22 cellular contexts compared by ENCODE assay signal in genomic region chr3:128198313-128198712, GRCh38. TPM values are rescaled to one million over a fixed set of nuclear protein-coding genes. Genes with fewer than 3 reads are reported as not detected.
DNase-seq lines count a peak whose midpoint lies in the region; ATAC-seq, FAIRE-seq and TF ChIP-seq lines count a peak whose summit lies in the region.
"Had no signal": no experiment of that assay in that cellular context is flagged by ENCODE, and none has a peak within 500 bp of the region (broad histone marks: within the 10 kb centered on the region; RNA-seq: fewer than 3 reads in every experiment).

No MANE protein-coding gene starts in this region.

- H3K4me1 ChIP-seq in CD4-positive, CD25-positive, alpha-beta regulatory T cell (ENCODE audit: control insufficient read depth, insufficient read depth, low read length, poor library complexity, severe bottlenecking) = no peaks in the 10 kb centered on the region
- H3K4me1 ChIP-seq in CD8-positive, alpha-beta T cell (ENCODE audit: insufficient read depth, low read length) = no peaks in the 10 kb centered on the region
- no peaks in the 10 kb centered on the region for H3K4me1 ChIP-seq in GM12878 (ENCODE audit: control insufficient read depth, insufficient read depth, low read length)
- no peaks in the 10 kb centered on the region for H3K4me1 ChIP-seq in naive thymus-derived CD4-positive, alpha-beta T cell (ENCODE audit: control insufficient read depth in 2 of 2, insufficient read depth in 2 of 2, low read length in 2 of 2)

- BruUV-seq in GM12878 (replicated peaks; lab: Mats Ljungman, UMichigan) = no TSS peak

- SMC1A ChIA-PET in GM12878 (lab: Charles Lee; ENCODE audit: uncharacterized antibody, unreplicated experiment) = interaction anchor here (1.0 kb wide), 1 partner anchor 54 kb away, joined by 3 read pairs; no protein-coding TSS in a partner anchor

- no peak overlapping the region for H3K9ac ChIP-seq in GM12878 (ENCODE audit: control insufficient read depth, insufficient read depth, low read length)
- H3K9ac ChIP-seq: SK-N-SH had no signal

- TF ChIP-seq CTCF in CD8-positive, alpha-beta T cell (IDR thresholded peaks at IDR 0.05) = no peak
- no peak for TF ChIP-seq CTCF in GM12878 (IDR thresholded peaks at IDR 0.05 in 2 of 3, conservative IDR thresholded peaks at IDR 0.05 in 1 of 3; ENCODE audit: control insufficient read depth in 2 of 3, extremely low read depth in 1 of 3, insufficient read depth in 1 of 3, low read depth in 3 of 3, low read length in 3 of 3)

- ATAC-seq in CD4-positive, CD25-positive, alpha-beta regulatory T cell (ENCODE audit: low read depth in 2 of 2) = no peak
- no peak for ATAC-seq in CD8-positive, alpha-beta T cell
- ATAC-seq in GM12878 = no peak
- no peak for ATAC-seq in naive thymus-derived CD4-positive, alpha-beta T cell

- in situ Hi-C loops in GM12878 (cut with MboI) = no loop called here

- 60% methylated on average over 1 of the region's 1 CpG for WGBS in GM12878 (ENCODE audit: insufficient coverage, insufficient replicate concordance, low lambda C conversion rate, missing lambda C conversion rate)

- H3K27ac ChIP-seq in CD4-positive, CD25-positive, alpha-beta regulatory T cell (ENCODE audit: insufficient read depth, low read length, poor library complexity, severe bottlenecking) = no peak overlapping the region
- no peak overlapping the region for H3K27ac ChIP-seq in CD8-positive, alpha-beta T cell (ENCODE audit: low read depth, low read length)
- H3K27ac ChIP-seq in GM12878 (ENCODE audit: control insufficient read depth, insufficient read depth) = no peak overlapping the region
- no peak overlapping the region for H3K27ac ChIP-seq in naive thymus-derived CD4-positive, alpha-beta T cell (ENCODE audit: low read depth, low read length)
- H3K27ac ChIP-seq: cardiac muscle cell, HL-60, testis had no signal

- H3K27ac Mint-ChIP-seq in CD4-positive, CD25-positive, alpha-beta regulatory T cell = peak overlapping the region in 2 of 3 donors; percentile 31 to 67
- peak overlapping the region; percentile 55 for H3K27ac Mint-ChIP-seq in CD8-positive, alpha-beta T cell
- H3K27ac Mint-ChIP-seq in naive thymus-derived CD4-positive, alpha-beta T cell = peak overlapping the region in 8 of 9 donors; percentile 1 to 88 (median 62)
- H3K27ac Mint-ChIP-seq: IgD-negative memory B cell; stimulated activated naive B cell treated with anti-CD40 and anti-IgM and Interleukin-4, amounts not matched to agents 10 μg/mL and 1 μg/mL and 100 μg/mL, for 72 hours had no signal

- no peak overlapping the region for H3K4me2 ChIP-seq in GM12878 (ENCODE audit: control insufficient read depth, insufficient read depth)
- H3K4me2 ChIP-seq: SK-N-SH had no signal

- no peaks in the 10 kb centered on the region for H3K79me2 ChIP-seq in GM12878 (ENCODE audit: control insufficient read depth, insufficient read depth, low read length)

- TF ChIP-seq POLR2A in GM12878 (IDR thresholded peaks at IDR 0.05; ENCODE audit: low read depth, low read length) = no peak

- H3K4me3 Mint-ChIP-seq in CD4-positive, CD25-positive, alpha-beta regulatory T cell = no peak overlapping the region
- H3K4me3 Mint-ChIP-seq in CD8-positive, alpha-beta T cell = no peak overlapping the region
- peak overlapping the region in 4 of 10 donors; percentile 12 to 43 (median 28) for H3K4me3 Mint-ChIP-seq in naive thymus-derived CD4-positive, alpha-beta T cell
- H3K4me3 Mint-ChIP-seq: IgD-negative memory B cell; stimulated activated naive B cell treated with anti-CD40 and anti-IgM and Interleukin-4, amounts not matched to agents 10 μg/mL and 1 μg/mL and 100 μg/mL, for 72 hours had no signal

- H3K4me3 ChIP-seq in CD4-positive, CD25-positive, alpha-beta regulatory T cell (ENCODE audit: low read depth, low read length) = no peak overlapping the region
- no peak overlapping the region for H3K4me3 ChIP-seq in CD8-positive, alpha-beta T cell (ENCODE audit: low read depth, low read length)
- no peak overlapping the region for H3K4me3 ChIP-seq in GM12878
- no peak overlapping the region for H3K4me3 ChIP-seq in naive thymus-derived CD4-positive, alpha-beta T cell (ENCODE audit: low read length)
- H3K4me3 ChIP-seq: cardiac muscle cell, lung, testis had no signal

- CTCF ChIA-PET in CD8-positive, alpha-beta T cell (lab: Charles Lee) = no interaction called here
- CTCF ChIA-PET in GM12878 (lab: Yijun Ruan, JAX) = interaction anchor here (0.6 to 1.2 kb wide), 2 partner anchors 13 to 71 kb away, joined by 3 read pairs; no protein-coding TSS in a partner anchor
- CTCF ChIA-PET in naive thymus-derived CD4-positive, alpha-beta T cell (lab: Charles Lee) = interaction anchor here (0.7 kb wide), 1 partner anchor 19 kb away, joined by 3 read pairs; no protein-coding TSS in a partner anchor

- no peaks in the 10 kb centered on the region for H4K20me1 ChIP-seq in GM12878 (ENCODE audit: control insufficient read depth, insufficient read depth)

- H3K9me3 Mint-ChIP-seq in CD4-positive, CD25-positive, alpha-beta regulatory T cell = no peaks in the 10 kb centered on the region
- H3K9me3 Mint-ChIP-seq in CD8-positive, alpha-beta T cell = no peaks in the 10 kb centered on the region
- H3K9me3 Mint-ChIP-seq in naive thymus-derived CD4-positive, alpha-beta T cell = no peaks in the 10 kb centered on the region
- H3K9me3 Mint-ChIP-seq: IgD-negative memory B cell; stimulated activated naive B cell treated with anti-CD40 and anti-IgM and Interleukin-4, amounts not matched to agents 10 μg/mL and 1 μg/mL and 100 μg/mL, for 72 hours had no signal

- peaks cover 7% of the 10 kb centered on the region for H3K36me3 ChIP-seq in CD4-positive, CD25-positive, alpha-beta regulatory T cell (ENCODE audit: control insufficient read depth, insufficient read depth, low read length)
- no peaks in the 10 kb centered on the region for H3K36me3 ChIP-seq in CD8-positive, alpha-beta T cell (ENCODE audit: insufficient read depth, low read length)
- H3K36me3 ChIP-seq in GM12878 (ENCODE audit: control insufficient read depth in 2 of 2, insufficient read depth in 2 of 2, low read length in 1 of 2) = no peaks in the 10 kb centered on the region; a peak in 1 of 4 replicates
- H3K36me3 ChIP-seq in naive thymus-derived CD4-positive, alpha-beta T cell (ENCODE audit: control insufficient read depth in 2 of 3, insufficient read depth in 3 of 3, low read length in 3 of 3) = peaks cover 0 to 3% (median 0%) of the 10 kb centered on the region in 3 experiments
- H3K36me3 ChIP-seq: cardiac muscle cell had no signal

- RAD21 ChIA-PET in GM12878 (lab: Charles Lee; ENCODE audit: unreplicated experiment) = no interaction called here

- TF ChIP-seq RAD21 in GM12878 (IDR thresholded peaks at IDR 0.05; ENCODE audit: insufficient read depth, low read depth, low read length) = no peak

- peak; percentile 27 for FAIRE-seq in GM12878 (lab: Jason Lieb, UNC)

- peaks cover 17% of the 10 kb centered on the region for H3K36me3 Mint-ChIP-seq in CD4-positive, CD25-positive, alpha-beta regulatory T cell
- peaks cover 36% of the 10 kb centered on the region for H3K36me3 Mint-ChIP-seq in CD8-positive, alpha-beta T cell
- peaks cover 3 to 48% (median 8%) of the 10 kb centered on the region in 5 donors for H3K36me3 Mint-ChIP-seq in naive thymus-derived CD4-positive, alpha-beta T cell

- H3K27me3 ChIP-seq in CD4-positive, CD25-positive, alpha-beta regulatory T cell (ENCODE audit: control insufficient read depth, insufficient read depth, low read length) = no peaks in the 10 kb centered on the region
- no peaks in the 10 kb centered on the region for H3K27me3 ChIP-seq in CD8-positive, alpha-beta T cell (ENCODE audit: insufficient read depth, low read length)
- no peaks in the 10 kb centered on the region for H3K27me3 ChIP-seq in GM12878 (replicated peaks in 1 of 2; ENCODE audit: control insufficient read depth in 2 of 2, insufficient read depth in 2 of 2, low read length in 1 of 2)
- no peaks in the 10 kb centered on the region for H3K27me3 ChIP-seq in naive thymus-derived CD4-positive, alpha-beta T cell (ENCODE audit: control insufficient read depth in 2 of 2, insufficient read depth in 2 of 2, low read length in 2 of 2)
- H3K27me3 ChIP-seq: cardiac muscle cell, testis had no signal

- POLR2A ChIA-PET in CD8-positive, alpha-beta T cell (lab: Charles Lee) = no interaction called here
- POLR2A ChIA-PET in GM12878 (lab: Charles Lee) = interaction anchor here (0.5 kb wide), 1 partner anchor 407 kb away, joined by 3 read pairs; no protein-coding TSS in a partner anchor
- POLR2A ChIA-PET in naive thymus-derived CD4-positive, alpha-beta T cell (lab: Charles Lee) = no interaction called here

- no peak overlapping the region for H2AFZ ChIP-seq in GM12878 (ENCODE audit: control insufficient read depth, low read depth, low read length)

- intact Hi-C loops in CD8-positive, alpha-beta T cell (cut with DNase I, micrococcal nuclease) = no loop called here
- intact Hi-C loops in GM12878 (cut with micrococcal nuclease; ENCODE audit: unreplicated experiment) = no loop called here
- intact Hi-C loops in naive thymus-derived CD4-positive, alpha-beta T cell (cut with micrococcal nuclease) = no loop called here

- H3K4me1 Mint-ChIP-seq in CD4-positive, CD25-positive, alpha-beta regulatory T cell = peaks cover 0 to 19% (median 12%) of the 10 kb centered on the region in 4 donors
- H3K4me1 Mint-ChIP-seq in CD8-positive, alpha-beta T cell (ENCODE audit: low read depth) = peaks cover 10% of the 10 kb centered on the region
- H3K4me1 Mint-ChIP-seq in naive thymus-derived CD4-positive, alpha-beta T cell = peaks cover 7 to 36% (median 16%) of the 10 kb centered on the region in 7 donors

- no peaks in the 10 kb centered on the region for H3K9me3 ChIP-seq in CD4-positive, CD25-positive, alpha-beta regulatory T cell (ENCODE audit: control insufficient read depth in 2 of 2, low read length in 2 of 2)
- H3K9me3 ChIP-seq in CD8-positive, alpha-beta T cell (ENCODE audit: low read length) = no peaks in the 10 kb centered on the region
- H3K9me3 ChIP-seq in GM12878 (replicated peaks; ENCODE audit: control insufficient read depth, insufficient read depth, low read length) = no peaks in the 10 kb centered on the region
- H3K9me3 ChIP-seq in naive thymus-derived CD4-positive, alpha-beta T cell (ENCODE audit: control insufficient read depth in 2 of 3, low read length in 3 of 3) = no peaks in the 10 kb centered on the region
- H3K9me3 ChIP-seq: SK-N-SH, testis had no signal

- TF ChIP-seq EP300 in GM12878 (IDR thresholded peaks at IDR 0.05; ENCODE audit: borderline replicate concordance in 1 of 2, control insufficient read depth in 1 of 2, low read depth in 2 of 2, low read length in 2 of 2) = no peak

- no peak for DNase-seq in CD4-positive, CD25-positive, alpha-beta regulatory T cell
- no peak for DNase-seq in CD8-positive, alpha-beta T cell
- DNase-seq in GM12878 (ENCODE audit: low read depth, low spot score) = no peak
- DNase-seq in naive thymus-derived CD4-positive, alpha-beta T cell = peak in 3 of 9 donors; percentile 5 to 15 (median 13)
- no peak for DNase-seq in central memory CD4-positive, alpha-beta T cell
- no peak for DNase-seq in NCI-H226
- DNase-seq in NCI-H2107 (lab: John Stamatoyannopoulos, UW) = no peak
- DNase-seq: activated gamma-delta T cell treated with Interleukin-2 at 50 U/mL for 16 hours; anterior cingulate cortex; EL; HCEC 1CT; NCI-H1105; NCI-H2029 treated with DMSO at 0.1 percent for 48 hours; NCI-H345; SK-N-SH; stimulated activated CD4-positive, alpha-beta T cell treated with anti-CD3 and anti-CD28 coated beads, Interleukin-4, amount 100 ng/mL, for 24 hours; stimulated activated naive B cell treated with anti-CD40 and anti-IgM and Interleukin-4, amounts not matched to agents 10 μg/mL and 1 μg/mL and 100 μg/mL, for 72 hours; testis had no signal

- no peaks in the 10 kb centered on the region for H3K27me3 Mint-ChIP-seq in CD4-positive, CD25-positive, alpha-beta regulatory T cell
- H3K27me3 Mint-ChIP-seq in CD8-positive, alpha-beta T cell (ENCODE audit: low read depth) = no peaks in the 10 kb centered on the region
- H3K27me3 Mint-ChIP-seq in naive thymus-derived CD4-positive, alpha-beta T cell = no peaks in the 10 kb centered on the region
- H3K27me3 Mint-ChIP-seq: IgD-negative memory B cell; stimulated activated naive B cell treated with anti-CD40 and anti-IgM and Interleukin-4, amounts not matched to agents 10 μg/mL and 1 μg/mL and 100 μg/mL, for 72 hours had no signal

RNA-seq across cellular contexts. Expression of gene EEFSEC, which starts 45.0 kb away (rescaled TPM):
- 17.5 TPM for total RNA-seq in CD4-positive, CD25-positive, alpha-beta regulatory T cell
- 10 to 100 TPM; 16.9 to 21.9 (median 19.5) TPM for polyA plus RNA-seq in CD4-positive, CD25-positive, alpha-beta regulatory T cell
- 10 to 100 TPM; 10.8 to 11.6 TPM for total RNA-seq in CD8-positive, alpha-beta T cell
- total RNA-seq in GM12878 (2013; cell fraction: nucleolus; rRNA removed) = 14.5 and 16.1 TPM in 2 replicates
- 11.8 and 18.5 TPM in 2 replicates for total RNA-seq in GM12878 (2014; rRNA removed)
- total RNA-seq in GM12878 (2014; rRNA removed; fragmentation: Illumina TruSeq; extraction: Trizol) = 5.1 TPM in 2 replicates
- 21.9 and 22.5 TPM in 2 replicates for total RNA-seq in GM12878 (2021)
- polyA plus RNA-seq in GM12878 (2011; ENCODE audit: low read depth) = 7.6 TPM
- 4.0 and 13.6 TPM in 2 replicates for polyA plus RNA-seq in GM12878 (2011; rRNA removed)
- 11.7 and 15.7 TPM in 2 replicates for polyA plus RNA-seq in GM12878 (2011; cell fraction: cytosol; rRNA removed)
- 18.6 and 22.1 TPM in 2 replicates for polyA plus RNA-seq in GM12878 (2011; cell fraction: nucleus; rRNA removed)
- polyA plus RNA-seq in GM12878 (2012) = 14.3 and 14.6 TPM in 2 replicates
- polyA plus RNA-seq in GM12878 (2014; fragmentation: Illumina TruSeq; extraction: Trizol) = 5.3 and 10.4 TPM in 2 replicates
- 1 to 10 TPM in 1 of 2 experiments, under 1 TPM in 1; 0.29 to 1.4 TPM for polyA plus RNA-seq in GM12878 (2014; fragmentation: Nextera tagmentation; extraction: Ambion mirVana)
- polyA plus RNA-seq in GM12878 (2014; rRNA removed) = 21.2 and 27.7 TPM in 2 replicates
- polyA plus RNA-seq in GM12878 (2016; fragmentation: Nextera tagmentation; extraction: Ambion mirVana) = 10 to 100 TPM; 28.6 to 29.1 TPM
- polyA minus RNA-seq in GM12878 (2011; rRNA and poly(A)+ RNA removed) = 11.6 and 15.9 TPM in 2 replicates
- 6.1 and 8.0 TPM in 2 replicates for polyA minus RNA-seq in GM12878 (2011; cell fraction: cytosol; rRNA and poly(A)+ RNA removed)
- 19.1 and 28.5 TPM in 2 replicates for polyA minus RNA-seq in GM12878 (2011; cell fraction: nucleus; rRNA and poly(A)+ RNA removed)
- total RNA-seq in naive thymus-derived CD4-positive, alpha-beta T cell = 10 to 100 TPM; 17.3 to 18.5 (median 17.9) TPM
- 10 to 100 TPM; 22.5 to 31.4 TPM for polyA plus RNA-seq in naive thymus-derived CD4-positive, alpha-beta T cell
